Comparison of ENCODE assay signal across 1 cellular context in genomic region chr12:63913929-63914328, GRCh38.
A peak's percentile ranks its signal among the peaks of the same experiment; 100 is the strongest.
TF ChIP-seq lines count a peak whose summit lies in the region.

No MANE protein-coding gene starts in this region.

TF ChIP-seq in HEK293, 187 proteins besides CTCF, POLR2A, EP300 and RAD21 (continued from another document):
- no peak for TF ChIP-seq ZNF704 (tag by site-specific recombination; IDR thresholded peaks at IDR 0.05)
- peak; percentile 70; the same call in 1 of the 2 replicates for TF ChIP-seq ZNF843 (tag by site-specific recombination; IDR thresholded peaks at IDR 0.05)
- TF ChIP-seq SP7 (tag by site-specific recombination; IDR thresholded peaks at IDR 0.05), result peak; percentile 52; the same call in 1 of the 2 replicates
